Comparison of ENCODE assay signal across 21 cellular contexts in genomic region chr16:88514070-88514469, GRCh38. TPM values are rescaled to one million over a fixed set of nuclear protein-coding genes. Genes with fewer than 3 reads are reported as not detected.
DNase-seq lines count a peak whose midpoint lies in the region; ATAC-seq, FAIRE-seq and TF ChIP-seq lines count a peak whose summit lies in the region.
"Had no signal": no experiment of that assay in that cellular context is flagged by ENCODE, and none has a peak within 500 bp of the region (broad histone marks: within the 10 kb centered on the region; RNA-seq: fewer than 3 reads in every experiment).

No MANE protein-coding gene starts in this region.

- H3K36me3 Mint-ChIP-seq in GM23338 (ENCODE audit: low read depth) (peaks cover 9% of the 10 kb centered on the region), neural progenitor cell (peaks cover 6% of the 10 kb centered on the region)

- H2AFZ ChIP-seq in GM23338 (no peak overlapping the region), K562 (ENCODE audit: low read depth, low read length) (no peak overlapping the region), neural progenitor cell (replicated peaks) (no peak overlapping the region)

- TF ChIP-seq POLR2A in K562 (conservative IDR thresholded peaks at IDR 0.05) (no peak), stomach (IDR thresholded peaks at IDR 0.05) (no peak)

- H3K27me3 Mint-ChIP-seq in GM23338 (ENCODE audit: insufficient read depth, low read depth, poor library complexity) (peaks cover 20% of the 10 kb centered on the region), neural progenitor cell (ENCODE audit: insufficient read depth, low read depth) (peaks cover 9% of the 10 kb centered on the region)
- H3K27me3 Mint-ChIP-seq: CD4-positive, CD25-positive, alpha-beta regulatory T cell; CD8-positive, alpha-beta memory T cell had no signal

- H3K9me3 Mint-ChIP-seq in GM23338, result peaks cover 7% of the 10 kb centered on the region; the same call in 2 of the 3 replicates
- H3K9me3 Mint-ChIP-seq in neural progenitor cell, result peaks cover 5% of the 10 kb centered on the region
- H3K9me3 Mint-ChIP-seq: CD4-positive, CD25-positive, alpha-beta regulatory T cell had no signal

- H3K4me3 Mint-ChIP-seq in GM23338 (no peak overlapping the region), neural progenitor cell (no peak overlapping the region)
- H3K4me3 Mint-ChIP-seq: CD4-positive, CD25-positive, alpha-beta regulatory T cell had no signal

- in situ Hi-C loops in K562 (cut with MboI), result no loop called here

- TF ChIP-seq EP300 in K562 (IDR thresholded peaks at IDR 0.05; ENCODE audit: low read length), result no peak
- no peak for TF ChIP-seq EP300 in stomach (IDR thresholded peaks at IDR 0.05)

- ATAC-seq in GM23338, result peak; percentile 15; the same call in 1 of the 3 replicates
- no peak for ATAC-seq in K562
- ATAC-seq: GM12878 had no signal

- H3K9ac ChIP-seq in K562 (ENCODE audit: insufficient read depth in 1 of 2, low read depth in 2 of 2, low read length in 2 of 2), result no peak overlapping the region
- no peak overlapping the region for H3K9ac ChIP-seq in neural progenitor cell

- 94% methylated on average over 14 of the region's 20 CpGs for WGBS in K562 (ENCODE audit: insufficient coverage, low coverage, missing lambda C conversion rate)
- WGBS in stomach, 5 donors, result 83 to 93% (median 86%) methylated on average over 5 to 20 of the region's 20 CpGs

- H3K9me2 ChIP-seq in GM23338 (ENCODE audit: insufficient read depth), result no peaks in the 10 kb centered on the region

- H3K9me3 ChIP-seq in K562 (replicated peaks; ENCODE audit: control insufficient read depth, insufficient read depth, low read depth, low read length), result no peaks in the 10 kb centered on the region
- no peaks in the 10 kb centered on the region for H3K9me3 ChIP-seq in neural progenitor cell (ENCODE audit: low read depth)
- no peaks in the 10 kb centered on the region for H3K9me3 ChIP-seq in stomach
- H3K9me3 ChIP-seq: BE2C, HAP-1 had no signal

- intact Hi-C loops in K562 (cut with micrococcal nuclease), result no loop called here
- intact Hi-C loops in stomach (cut with DNase I; ENCODE audit: low total_unique reads), result no loop called here

- H3K79me2 ChIP-seq in GM23338 (replicated peaks; ENCODE audit: insufficient read depth), result no peaks in the 10 kb centered on the region
- H3K79me2 ChIP-seq in K562 (ENCODE audit: control insufficient read depth, insufficient read depth, low read length), result peaks cover 14% of the 10 kb centered on the region
- no peaks in the 10 kb centered on the region for H3K79me2 ChIP-seq in neural progenitor cell (ENCODE audit: low read depth)

- no peak overlapping the region for H3K27ac ChIP-seq in GM23338 (ENCODE audit: low read depth)
- H3K27ac ChIP-seq in K562 (ENCODE audit: extremely low read depth, low read depth, low read length), result no peak overlapping the region
- no peak overlapping the region for H3K27ac ChIP-seq in neural progenitor cell
- peak overlapping the region in 3 of 5 donors; percentile 6 to 79 (median 75) for H3K27ac ChIP-seq in stomach
- H3K27ac ChIP-seq: HL-60 had no signal

- H3F3A ChIP-seq in GM23338 (replicated peaks; ENCODE audit: low read depth), result no peaks in the 10 kb centered on the region
- no peaks in the 10 kb centered on the region for H3F3A ChIP-seq in neural progenitor cell (ENCODE audit: low read depth)

- H3K4me1 ChIP-seq in GM23338 (ENCODE audit: insufficient read depth) (no peaks in the 10 kb centered on the region), K562 (replicated peaks in 1 of 2; ENCODE audit: control insufficient read depth in 2 of 2, insufficient read depth in 2 of 2, low read length in 2 of 2) (peaks cover 7 to 70% of the 10 kb centered on the region in 2 experiments), neural progenitor cell (peaks cover 12% of the 10 kb centered on the region), stomach (peaks cover 42 to 54% (median 47%) of the 10 kb centered on the region in 4 donors)
- H3K4me1 ChIP-seq: HAP-1 had no signal

- DNase-seq in GM23338 (ENCODE audit: low spot score) (no peak), K562 (ENCODE audit: extremely low read depth in 1 of 4, low spot score in 3 of 4) (no peak), neural progenitor cell (ENCODE audit: low spot score) (no peak), stomach (no peak), glomerular visceral epithelial cell (ENCODE audit: extremely low spot score) (no peak), frontal cortex (ENCODE audit: low spot score in 2 of 2) (no peak)
- DNase-seq in activated naive CD4-positive, alpha-beta T cell treated with anti-CD3 and anti-CD28 coated beads, Interleukin-2, amount 50 U/mL, for 16 hours, result no peak
- DNase-seq: ACHN; BE2C; CD4-positive, CD25-positive, alpha-beta regulatory T cell; CD8-positive, alpha-beta memory T cell; COR-L47; DMS 273 treated with DMSO at 0.1 percent for 48 hours; DMS53; DND-41; EL; IMR-90 had no signal

- peaks cover 5% of the 10 kb centered on the region; the same call in 2 of the 3 replicates for H3K4me1 Mint-ChIP-seq in GM23338
- H3K4me1 Mint-ChIP-seq in neural progenitor cell, result peaks cover 27% of the 10 kb centered on the region
- H3K4me1 Mint-ChIP-seq: CD8-positive, alpha-beta memory T cell had no signal

- TF ChIP-seq CTCF in GM23338 (conservative IDR thresholded peaks at IDR 0.05; ENCODE audit: low read depth in 2 of 2), result no peak
- TF ChIP-seq CTCF in K562 (IDR thresholded peaks at IDR 0.05 in 2 of 3, conservative IDR thresholded peaks at IDR 0.05 in 1 of 3; ENCODE audit: insufficient read depth in 2 of 3, low read depth in 1 of 3, low read length in 3 of 3), result no peak
- no peak for TF ChIP-seq CTCF in neural progenitor cell (IDR thresholded peaks at IDR 0.05)
- TF ChIP-seq CTCF in stomach (IDR thresholded peaks at IDR 0.05), result no peak

- POLR2A ChIA-PET in K562 (lab: Yijun Ruan, JAX), result no interaction called here

- no TSS peak for BruUV-seq in K562 (replicated peaks; lab: Mats Ljungman, UMichigan)

- H3K27ac Mint-ChIP-seq in GM23338 (no peak overlapping the region), neural progenitor cell (peak overlapping the region; percentile 32)
- H3K27ac Mint-ChIP-seq: CD4-positive, CD25-positive, alpha-beta regulatory T cell had no signal

- CTCF ChIA-PET in K562 (lab: Yijun Ruan, JAX; ENCODE audit: low intra/inter-chr PET ratio), result no interaction called here

- H3K36me3 ChIP-seq in GM23338 (ENCODE audit: insufficient read depth) (no peaks in the 10 kb centered on the region), K562 (ENCODE audit: control insufficient read depth, insufficient read depth, low read length) (peaks cover 48% of the 10 kb centered on the region; the same call in 2 of the 3 replicates), neural progenitor cell (no peaks in the 10 kb centered on the region), stomach (peaks cover 0 to 24% (median 10%) of the 10 kb centered on the region in 4 donors)
- H3K36me3 ChIP-seq: BE2C, HAP-1 had no signal

- H3K4me3 ChIP-seq in GM23338 (no peak overlapping the region), K562 (no peak overlapping the region), neural progenitor cell (no peak overlapping the region), stomach (no peak overlapping the region)
- H3K4me3 ChIP-seq: GM12878, HAP-1 had no signal

- H3K4me2 ChIP-seq in GM23338 (no peak overlapping the region), K562 (ENCODE audit: insufficient read depth, low read length) (no peak overlapping the region), neural progenitor cell (no peak overlapping the region)

- no peak for TF ChIP-seq RAD21 in K562 (CRISPR knock-in tag; conservative IDR thresholded peaks at IDR 0.05 in 1 of 2, IDR thresholded peaks at IDR 0.05 in 1 of 2)

- peaks cover 10% of the 10 kb centered on the region for H3K9me1 ChIP-seq in K562 (ENCODE audit: control insufficient read depth, insufficient read depth, low read length)

- FAIRE-seq in K562 (lab: Jason Lieb, UNC), result no peak
- FAIRE-seq in frontal cortex (lab: Jason Lieb, UNC), result no peak
- FAIRE-seq: A204.1, GM12878 had no signal

- H4K20me1 ChIP-seq in GM23338 (replicated peaks; ENCODE audit: insufficient read depth) (no peaks in the 10 kb centered on the region), K562 (replicated peaks; ENCODE audit: control insufficient read depth, insufficient read depth, low read length) (peaks cover 18% of the 10 kb centered on the region), neural progenitor cell (ENCODE audit: low read depth) (no peaks in the 10 kb centered on the region)

- no peaks in the 10 kb centered on the region for H3K27me3 ChIP-seq in GM23338 (ENCODE audit: insufficient read depth)
- H3K27me3 ChIP-seq in K562 (ENCODE audit: control insufficient read depth in 2 of 2, insufficient read depth in 2 of 2, low read length in 2 of 2), result no peaks in the 10 kb centered on the region
- no peaks in the 10 kb centered on the region for H3K27me3 ChIP-seq in neural progenitor cell
- peaks cover 0 to 89% (median 3%) of the 10 kb centered on the region in 3 donors for H3K27me3 ChIP-seq in stomach
- H3K27me3 ChIP-seq: BE2C had no signal

TF ChIP-seq in GM23338, 12 proteins besides CTCF, POLR2A, EP300 and RAD21 (continues in another document):
- no peak for TF ChIP-seq STAT1 (IDR thresholded peaks at IDR 0.05; ENCODE audit: unreplicated experiment)

TF ChIP-seq in K562, 482 proteins besides CTCF, POLR2A, EP300 and RAD21 (continues in another document):
- TF ChIP-seq ARID1B (IDR thresholded peaks at IDR 0.05), result no peak
- TF ChIP-seq FOXJ3 (CRISPR knock-in tag; IDR thresholded peaks at IDR 0.05), result no peak

RNA-seq across cellular contexts. Expression of gene ZC3H18, which starts 56.1 kb away (rescaled TPM):
- 25.2 and 30.0 TPM in 2 replicates for total RNA-seq in GM23338 (2014; rRNA removed; shearing (Covaris generic))
- polyA plus RNA-seq in GM23338 (2016; fragmentation: Nextera tagmentation; extraction: Ambion mirVana) (40.1 and 40.7 TPM in 2 replicates), K562 (2011; rRNA removed) (12.5 and 15.8 TPM in 2 replicates), K562 (2014; fragmentation: Illumina TruSeq; extraction: Trizol) (60.7 and 65.3 TPM in 2 replicates), K562 (2014; fragmentation: Nextera tagmentation; extraction: Ambion mirVana) (1 to 10 TPM; 1.7 to 2.0 TPM), K562 (2014; rRNA removed) (37.1 and 49.2 TPM in 2 replicates), stomach (10 to 100 TPM; 16.1 to 20.2 (median 16.7) TPM)
- 74.4 and 112 TPM in 2 replicates for total RNA-seq in K562 (2011; cell fraction: chromatin; rRNA removed; ENCODE audit: low replicate concordance)
- total RNA-seq in K562 (2011; cell fraction: nucleolus; rRNA removed), result 51.3 and 61.4 TPM in 2 replicates
- total RNA-seq in K562 (2011; cell fraction: nucleoplasm; rRNA removed), result 61.1 and 63.4 TPM in 2 replicates
- total RNA-seq in K562 (2014; rRNA removed) (26.9 and 35.1 TPM in 2 replicates), K562 (2014; rRNA removed; fragmentation: Illumina TruSeq; extraction: Trizol) (16.0 and 16.3 TPM in 2 replicates), K562 (2015; rRNA removed; fragmentation: Illumina TruSeq; extraction: Trizol) (31.1 and 33.9 TPM in 2 replicates), K562 (2021) (81.3 and 88.7 TPM in 2 replicates), neural progenitor cell (ENCODE audit: low replicate concordance) (24.2 and 38.6 TPM in 2 replicates), stomach (100 to 1,000 TPM in 1 of 5 donors, 10 to 100 TPM in 4; 15.5 to 312 (median 23.9) TPM), frontal cortex (13.9 TPM)
- 10.1 and 15.8 TPM in 2 replicates for polyA plus RNA-seq in K562 (2011; cell fraction: cytosol; rRNA removed)
- polyA plus RNA-seq in K562 (2011; cell fraction: nucleus; rRNA removed), result 43.3 and 65.6 TPM in 2 replicates
- polyA plus RNA-seq in K562 (2012), result 57.6 and 59.2 TPM in 2 replicates
- polyA minus RNA-seq in K562 (2011; rRNA and poly(A)+ RNA removed), result 7.9 and 9.1 TPM in 2 replicates
- 23.7 and 30.6 TPM in 2 replicates for polyA minus RNA-seq in K562 (2011; cell fraction: cytosol; rRNA and poly(A)+ RNA removed)
- polyA minus RNA-seq in K562 (2011; cell fraction: nucleus; rRNA and poly(A)+ RNA removed), result 17.5 and 19.1 TPM in 2 replicates

Comparison
In these comparisons a context has a peak if more than half of its experiments do, and no peak if none do; other contexts are left out.
1. H3K27ac ChIP-seq: peak in stomach (3 of 5); none in GM23338 (single experiment), K562 (single experiment) and neural progenitor cell (single experiment).